ENCODE assay signal across 1 cellular context in genomic region chr1:202505356-202505755, GRCh38.
TF ChIP-seq lines count a peak whose summit lies in the region.

No MANE protein-coding gene starts in this region.

TF ChIP-seq in SK-N-SH treated with all-trans-retinoic acid at 6 μM for 48 hours, 23 proteins besides CTCF, POLR2A, EP300 and RAD21 (continued from another document):
- TF ChIP-seq ZNF565 (CRISPR knock-in tag; conservative IDR thresholded peaks at IDR 0.05; ENCODE audit: low read depth) = no peak
